22 cellular contexts compared by ENCODE assay signal in the genomic region with DNA sequence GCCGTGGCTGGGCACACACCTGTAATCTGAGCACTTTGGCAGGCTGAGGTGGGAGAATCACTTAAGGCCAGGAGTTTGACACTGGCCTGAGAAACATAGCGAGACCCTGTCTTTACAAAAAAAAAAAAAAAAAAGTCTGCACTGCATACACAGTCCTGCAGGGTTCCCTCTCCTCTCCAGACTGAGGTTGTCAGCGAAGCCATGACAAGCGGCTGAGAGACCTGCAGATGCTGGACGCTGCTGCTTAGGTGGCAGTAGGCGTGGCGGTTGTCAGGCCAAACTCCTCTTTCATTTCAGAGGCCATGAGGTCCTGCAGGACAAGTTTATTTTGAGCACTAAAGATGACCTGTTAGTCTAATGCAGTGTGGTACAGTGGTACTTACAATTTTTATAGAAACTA.
DNase-seq lines count a peak whose midpoint lies in the region; ATAC-seq and TF ChIP-seq lines count a peak whose summit lies in the region.
"Had no signal": no experiment of that assay in that cellular context is flagged by ENCODE, and none has a peak within 500 bp of the region (broad histone marks: within the 10 kb centered on the region; RNA-seq: fewer than 3 reads in every experiment).

No MANE protein-coding gene starts in this region.

- H3K4me3 ChIP-seq in cardiac muscle cell, result no peak overlapping the region
- H3K4me3 ChIP-seq in heart right ventricle, result no peak overlapping the region
- H3K4me3 ChIP-seq: A549; BLaER1 treated with 17β-estradiol and CSF1 and Interleukin-3, amounts not matched to agents 10 nM and 100 nM; GM12878; GM23338; HAP-1 had no signal

- H3K4me3 Mint-ChIP-seq in mesothelial cell of epicardium, result no peak overlapping the region
- H3K4me3 Mint-ChIP-seq: CD14-positive monocyte; CD4-positive, alpha-beta T cell; CD8-positive, alpha-beta memory T cell; GM23338 had no signal

- no peak overlapping the region for H3K27ac Mint-ChIP-seq in mesothelial cell of epicardium
- H3K27ac Mint-ChIP-seq: CD4-positive, alpha-beta T cell; GM23338 had no signal

- H3K9me3 ChIP-seq in cardiac muscle cell (ENCODE audit: low read depth), result no peaks in the 10 kb centered on the region
- no peaks in the 10 kb centered on the region for H3K9me3 ChIP-seq in heart right ventricle
- H3K9me3 ChIP-seq: A549, BE2C, HAP-1 had no signal

- no peaks in the 10 kb centered on the region for H3K9me3 Mint-ChIP-seq in mesothelial cell of epicardium
- H3K9me3 Mint-ChIP-seq: CD4-positive, alpha-beta T cell; CD8-positive, alpha-beta memory T cell had no signal

- no peaks in the 10 kb centered on the region for H3K4me1 ChIP-seq in cardiac muscle cell (ENCODE audit: low read depth)
- peaks cover 0 to 9% (median 8%) of the 10 kb centered on the region in 9 donors for H3K4me1 ChIP-seq in heart right ventricle
- H3K4me1 ChIP-seq: A549; BE2C; BLaER1 treated with 17β-estradiol and CSF1 and Interleukin-3, amounts not matched to agents 10 nM and 100 nM; HAP-1 had no signal

- intact Hi-C loops in heart right ventricle (cut with DNase I), result loop anchor here in 1 of 10 donors (10.0 kb wide), 1 partner anchor 122 kb away; no protein-coding TSS in a partner anchor

- no peak for DNase-seq in cardiac muscle cell (ENCODE audit: low read depth in 1 of 2, low spot score in 1 of 2)
- no peak for DNase-seq in heart right ventricle
- peak; percentile 24 for DNase-seq in ecto neural progenitor cell (ENCODE audit: low spot score)
- no peak for DNase-seq in mesothelial cell of epicardium (ENCODE audit: low spot score in 2 of 2, unreplicated experiment in 2 of 2)
- DNase-seq in NCI-H774 (lab: John Stamatoyannopoulos, UW), result no peak
- no peak for DNase-seq in A172 (ENCODE audit: low spot score)
- DNase-seq: ACHN; AML-193; BE2C; CD4-positive, alpha-beta T cell; CD8-positive, alpha-beta memory T cell; DMS 273 treated with DMSO at 0.1 percent for 48 hours; DMS79; EL; GDM1 had no signal

- H3K36me3 Mint-ChIP-seq in mesothelial cell of epicardium, result peaks cover 57% of the 10 kb centered on the region

- 93 to 94% methylated on average over 7 of the region's 7 CpGs for WGBS in heart right ventricle, 2 donors

- H3K36me3 ChIP-seq in cardiac muscle cell (peaks cover 42% of the 10 kb centered on the region), heart right ventricle (peaks cover 0 to 100% (median 60%) of the 10 kb centered on the region in 9 donors)

- no peak for ATAC-seq in heart right ventricle
- ATAC-seq: A549, GM12878, GM23338 had no signal

- H3K27ac ChIP-seq in cardiac muscle cell, result peak overlapping the region; percentile 13
- no peak overlapping the region for H3K27ac ChIP-seq in heart right ventricle
- H3K27ac ChIP-seq: 22Rv1; A549; BLaER1 treated with 17β-estradiol and CSF1 and Interleukin-3, amounts not matched to agents 10 nM and 100 nM had no signal

- TF ChIP-seq CTCF in cardiac muscle cell (IDR thresholded peaks at IDR 0.05; ENCODE audit: low read depth, low read length) (no peak), heart right ventricle (IDR thresholded peaks at IDR 0.05) (no peak), mesothelial cell of epicardium (IDR thresholded peaks at IDR 0.05; ENCODE audit: unreplicated experiment) (peak; percentile 22)

- H3K27me3 Mint-ChIP-seq in mesothelial cell of epicardium (ENCODE audit: low read depth), result no peaks in the 10 kb centered on the region
- H3K27me3 Mint-ChIP-seq: CD4-positive, alpha-beta T cell; CD8-positive, alpha-beta memory T cell had no signal

- no peaks in the 10 kb centered on the region for H3K27me3 ChIP-seq in cardiac muscle cell
- H3K27me3 ChIP-seq in heart right ventricle, result no peaks in the 10 kb centered on the region
- H3K27me3 ChIP-seq: BE2C; BLaER1 treated with 17β-estradiol and CSF1 and Interleukin-3, amounts not matched to agents 10 nM and 100 nM had no signal

- H3K4me1 Mint-ChIP-seq in mesothelial cell of epicardium, result peaks cover 17% of the 10 kb centered on the region
- H3K4me1 Mint-ChIP-seq: CD14-positive monocyte; CD8-positive, alpha-beta memory T cell; GM23338 had no signal
